ENCODE assay signal across 14 cellular contexts in genomic region chr5:67153292-67153691, GRCh38. TPM values are rescaled to one million over a fixed set of nuclear protein-coding genes. Genes with fewer than 3 reads are reported as not detected.
DNase-seq lines count a peak whose midpoint lies in the region; ATAC-seq lines count a peak whose summit lies in the region.
"Had no signal": no experiment of that assay in that cellular context is flagged by ENCODE, and none has a peak within 500 bp of the region (broad histone marks: within the 10 kb centered on the region; RNA-seq: fewer than 3 reads in every experiment).

No MANE protein-coding gene starts in this region.

- H3K9me3 Mint-ChIP-seq in activated T-cell treated with anti-CD3 and anti-CD28 coated beads, Interleukin-2, amount 50 U/mL, for 72 hours = no peaks in the 10 kb centered on the region
- H3K9me3 Mint-ChIP-seq in activated T-cell treated with anti-CD3 and anti-CD28 coated beads, Interleukin-2, amount 50 U/mL, for 24 hours = no peaks in the 10 kb centered on the region
- no peaks in the 10 kb centered on the region for H3K9me3 Mint-ChIP-seq in memory B cell
- H3K9me3 Mint-ChIP-seq in stimulated activated memory B cell treated with anti-CD40 and anti-IgM and Interleukin-4, amounts not matched to agents 10 μg/mL and 1 μg/mL and 100 μg/mL, for 72 hours = no peaks in the 10 kb centered on the region
- H3K9me3 Mint-ChIP-seq: CD8-positive, alpha-beta memory T cell had no signal

- no peak for DNase-seq in activated T-cell treated with anti-CD3 and anti-CD28 coated beads, Interleukin-2, amount 50 U/mL, for 72 hours
- no peak for DNase-seq in activated T-cell treated with anti-CD3 and anti-CD28 coated beads, Interleukin-2, amount 50 U/mL, for 24 hours
- peak; percentile 53 for DNase-seq in HT-29 (ENCODE audit: low spot score)
- DNase-seq in memory B cell (ENCODE audit: low spot score in 2 of 2) = no peak
- DNase-seq in GF-D8 (lab: John Stamatoyannopoulos, UW) = no peak
- DNase-seq in NCI-H526 (lab: John Stamatoyannopoulos, UW) = no peak
- no peak for DNase-seq in NCI-H345 treated with DMSO at 0.1 percent for 48 hours (lab: John Stamatoyannopoulos, UW; ENCODE audit: unreplicated experiment)
- DNase-seq: CD8-positive, alpha-beta memory T cell; DMS53; GM23248 had no signal

- H3K27ac Mint-ChIP-seq in activated T-cell treated with anti-CD3 and anti-CD28 coated beads, Interleukin-2, amount 50 U/mL, for 72 hours = peak overlapping the region; percentile 61
- no peak overlapping the region for H3K27ac Mint-ChIP-seq in activated T-cell treated with anti-CD3 and anti-CD28 coated beads, Interleukin-2, amount 50 U/mL, for 24 hours
- peak overlapping the region; percentile 20 for H3K27ac Mint-ChIP-seq in memory B cell
- H3K27ac Mint-ChIP-seq in stimulated activated memory B cell treated with anti-CD40 and anti-IgM and Interleukin-4, amounts not matched to agents 10 μg/mL and 1 μg/mL and 100 μg/mL, for 72 hours = peak overlapping the region; percentile 64
- H3K27ac Mint-ChIP-seq: CD14-positive monocyte; CD8-positive, alpha-beta memory T cell had no signal

- ATAC-seq in activated T-cell treated with anti-CD3 and anti-CD28 coated beads, Interleukin-2, amount 50 U/mL, for 72 hours (replicated peaks in 1 of 2) = no peak
- ATAC-seq in memory B cell (ENCODE audit: low read depth) = no peak
- no peak for ATAC-seq in stimulated activated memory B cell treated with anti-CD40 and anti-IgM and Interleukin-4, amounts not matched to agents 10 μg/mL and 1 μg/mL and 100 μg/mL, for 72 hours
- ATAC-seq: HCT116 had no signal

- no peak overlapping the region for H3K4me3 Mint-ChIP-seq in activated T-cell treated with anti-CD3 and anti-CD28 coated beads, Interleukin-2, amount 50 U/mL, for 72 hours
- no peak overlapping the region for H3K4me3 Mint-ChIP-seq in activated T-cell treated with anti-CD3 and anti-CD28 coated beads, Interleukin-2, amount 50 U/mL, for 24 hours
- no peak overlapping the region for H3K4me3 Mint-ChIP-seq in memory B cell
- no peak overlapping the region for H3K4me3 Mint-ChIP-seq in stimulated activated memory B cell treated with anti-CD40 and anti-IgM and Interleukin-4, amounts not matched to agents 10 μg/mL and 1 μg/mL and 100 μg/mL, for 72 hours
- H3K4me3 Mint-ChIP-seq: CD14-positive monocyte; CD8-positive, alpha-beta memory T cell had no signal

- peaks cover 3 to 10% of the 10 kb centered on the region in 2 donors for H3K36me3 Mint-ChIP-seq in activated T-cell treated with anti-CD3 and anti-CD28 coated beads, Interleukin-2, amount 50 U/mL, for 72 hours (ENCODE audit: insufficient read depth in 2 of 2)
- H3K36me3 Mint-ChIP-seq in activated T-cell treated with anti-CD3 and anti-CD28 coated beads, Interleukin-2, amount 50 U/mL, for 24 hours (ENCODE audit: low read depth) = peaks cover 46% of the 10 kb centered on the region
- peaks cover 24% of the 10 kb centered on the region for H3K36me3 Mint-ChIP-seq in memory B cell
- peaks cover 43% of the 10 kb centered on the region for H3K36me3 Mint-ChIP-seq in stimulated activated memory B cell treated with anti-CD40 and anti-IgM and Interleukin-4, amounts not matched to agents 10 μg/mL and 1 μg/mL and 100 μg/mL, for 72 hours
- H3K36me3 Mint-ChIP-seq: CD14-positive monocyte had no signal

- no peaks in the 10 kb centered on the region for H3K27me3 Mint-ChIP-seq in activated T-cell treated with anti-CD3 and anti-CD28 coated beads, Interleukin-2, amount 50 U/mL, for 72 hours (ENCODE audit: low read depth)
- H3K27me3 Mint-ChIP-seq in activated T-cell treated with anti-CD3 and anti-CD28 coated beads, Interleukin-2, amount 50 U/mL, for 24 hours = no peaks in the 10 kb centered on the region
- no peaks in the 10 kb centered on the region for H3K27me3 Mint-ChIP-seq in memory B cell
- H3K27me3 Mint-ChIP-seq in stimulated activated memory B cell treated with anti-CD40 and anti-IgM and Interleukin-4, amounts not matched to agents 10 μg/mL and 1 μg/mL and 100 μg/mL, for 72 hours = no peaks in the 10 kb centered on the region
- H3K27me3 Mint-ChIP-seq: CD8-positive, alpha-beta memory T cell had no signal

- H3K4me1 Mint-ChIP-seq in activated T-cell treated with anti-CD3 and anti-CD28 coated beads, Interleukin-2, amount 50 U/mL, for 72 hours (ENCODE audit: low read depth) = peaks cover 15% of the 10 kb centered on the region
- peaks cover 13% of the 10 kb centered on the region for H3K4me1 Mint-ChIP-seq in activated T-cell treated with anti-CD3 and anti-CD28 coated beads, Interleukin-2, amount 50 U/mL, for 24 hours (ENCODE audit: low read depth)
- H3K4me1 Mint-ChIP-seq in memory B cell = peaks cover 2% of the 10 kb centered on the region
- H3K4me1 Mint-ChIP-seq in stimulated activated memory B cell treated with anti-CD40 and anti-IgM and Interleukin-4, amounts not matched to agents 10 μg/mL and 1 μg/mL and 100 μg/mL, for 72 hours = peaks cover 17% of the 10 kb centered on the region
- H3K4me1 Mint-ChIP-seq: CD14-positive monocyte had no signal

RNA-seq across cellular contexts. Expression of gene CD180, which starts 43.3 kb away (rescaled TPM):
- total RNA-seq in activated T-cell treated with anti-CD3 and anti-CD28 coated beads, Interleukin-2, amount 50 U/mL, for 72 hours = under 1 TPM; 0.05 to 0.14 TPM
- total RNA-seq in HT-29 (2014; rRNA removed; shearing (Covaris generic)) = not detected in 2 replicates
- total RNA-seq: A673, GM23248 had no signal
